ENCODE assay signal across 17 cellular contexts in genomic region chr17:47708864-47709541, GRCh38. TPM values are rescaled to one million over a fixed set of nuclear protein-coding genes. Genes with fewer than 3 reads are reported as not detected.
A peak's percentile ranks its signal among the peaks of the same experiment; 100 is the strongest.
DNase-seq lines count a peak whose midpoint lies in the region; ATAC-seq and TF ChIP-seq lines count a peak whose summit lies in the region.
"Had no signal": no experiment of that assay in that cellular context is flagged by ENCODE, and none has a peak within 500 bp of the region (broad histone marks: within the 10 kb centered on the region; RNA-seq: fewer than 3 reads in every experiment).

No MANE protein-coding gene starts in this region.

- H3K4me3 ChIP-seq in PC-3 (ENCODE audit: low read length) (no peak overlapping the region), testis (peak overlapping the region; percentile 26 to 41)

- POLR2A ChIA-PET in PC-3 (lab: Charles Lee; ENCODE audit: unreplicated experiment): no interaction called here

- TF ChIP-seq CTCF in PC-3 (conservative IDR thresholded peaks at IDR 0.05; ENCODE audit: low read depth, low read length) (no peak), testis (IDR thresholded peaks at IDR 0.05) (no peak), Calu3 (IDR thresholded peaks at IDR 0.05; ENCODE audit: unreplicated experiment) (no peak)

- no peaks in the 10 kb centered on the region for H3K9me2 ChIP-seq in PC-3 (replicated peaks; ENCODE audit: low read length)

- 56 to 90% methylated on average over 2 to 43 of the region's 89 CpGs for WGBS in testis, 2 donors

- no peaks in the 10 kb centered on the region for H3K36me3 Mint-ChIP-seq in Calu3 (ENCODE audit: insufficient read depth, unreplicated experiment)

- CTCF ChIA-PET in PC-3 (lab: Charles Lee) (interaction anchor here (0.5 kb wide), 1 partner anchor 11 kb away, joined by 3 read pairs; no protein-coding TSS in a partner anchor), Calu3 (lab: Charles Lee) (interaction anchor here (1.0 to 1.5 kb wide), 2 partner anchors 9 to 11 kb away, joined by 3 read pairs; no protein-coding TSS in a partner anchor)

- H3K36me3 ChIP-seq in PC-3 (ENCODE audit: low read depth, low read length): no peaks in the 10 kb centered on the region
- no peaks in the 10 kb centered on the region for H3K36me3 ChIP-seq in testis (ENCODE audit: low read depth, missing control alignments)

- H3K4me1 Mint-ChIP-seq in Calu3 (ENCODE audit: low read depth, unreplicated experiment): peaks cover 13% of the 10 kb centered on the region

- H3K4me1 ChIP-seq in PC-3 (ENCODE audit: insufficient read depth, low read length) (no peaks in the 10 kb centered on the region), testis (peaks cover 8% of the 10 kb centered on the region)

- H3K4me3 Mint-ChIP-seq in Calu3 (ENCODE audit: low read depth, unreplicated experiment): no peak overlapping the region
- H3K4me3 Mint-ChIP-seq: activated naive CD4-positive, alpha-beta T cell treated with anti-CD3 and anti-CD28 coated beads for 36 hours; memory B cell; stimulated activated naive CD8-positive, alpha-beta T cell treated with anti-CD3 and anti-CD28 coated beads, Interleukin-15, amount 100 ng/mL, for 72 hours had no signal

- no TSS peak for BruUV-seq in PC-3 (replicated peaks; lab: Mats Ljungman, UMichigan)
- BruUV-seq in Calu3 (replicated peaks; lab: Mats Ljungman, UMichigan): no TSS peak

- H3K27ac Mint-ChIP-seq in Calu3 (ENCODE audit: unreplicated experiment): no peak overlapping the region
- H3K27ac Mint-ChIP-seq: memory B cell; progenitor cell of endocrine pancreas; stimulated activated naive CD8-positive, alpha-beta T cell treated with anti-CD3 and anti-CD28 coated beads, Interleukin-15, amount 100 ng/mL, for 72 hours had no signal

- DNase-seq in PC-3 (peak; percentile 53), fibroblast of gingiva (ENCODE audit: low read depth) (peak; percentile 53), left colon (peak in 1 of 2 donors; percentile 41), testis (no peak), NCI-H446 treated with DMSO at 0.1 percent for 48 hours (lab: John Stamatoyannopoulos, UW) (no peak), HK-2 (ENCODE audit: unreplicated experiment) (no peak), Calu3 (no peak)
- DNase-seq: activated naive CD4-positive, alpha-beta T cell treated with anti-CD3 and anti-CD28 coated beads for 36 hours; foreskin melanocyte; NCI-H446; stimulated activated CD4-positive, alpha-beta T cell treated with anti-CD3 and anti-CD28 coated beads, Interleukin-4, amount 100 ng/mL, for 4 hours; stimulated activated naive CD8-positive, alpha-beta T cell treated with anti-CD3 and anti-CD28 coated beads, Interleukin-15, amount 100 ng/mL, for 72 hours; T1000 had no signal

- ATAC-seq in PC-3 (peak; percentile 72), left colon (peak; percentile 88), GM21825 (IDR thresholded peaks at IDR 0.05; ENCODE audit: unreplicated experiment) (no peak)
- ATAC-seq: stimulated activated naive CD8-positive, alpha-beta T cell treated with anti-CD3 and anti-CD28 coated beads, Interleukin-15, amount 100 ng/mL, for 72 hours had no signal

- H3K9me3 ChIP-seq in PC-3 (ENCODE audit: low read length) (no peaks in the 10 kb centered on the region), testis (no peaks in the 10 kb centered on the region)

- intact Hi-C loops in PC-3 (cut with micrococcal nuclease) (no loop called here), left colon (cut with DNase I, micrococcal nuclease) (no loop called here), testis (cut with DNase I; ENCODE audit: low total_unique reads) (no loop called here), Calu3 (cut with micrococcal nuclease; ENCODE audit: unreplicated experiment) (no loop called here)

- H3K9me3 Mint-ChIP-seq in Calu3 (ENCODE audit: low read depth, unreplicated experiment): no peaks in the 10 kb centered on the region
- H3K9me3 Mint-ChIP-seq: activated naive CD4-positive, alpha-beta T cell treated with anti-CD3 and anti-CD28 coated beads for 36 hours; memory B cell; stimulated activated naive CD8-positive, alpha-beta T cell treated with anti-CD3 and anti-CD28 coated beads, Interleukin-15, amount 100 ng/mL, for 72 hours had no signal

- H3F3A ChIP-seq in PC-3 (ENCODE audit: low read length, unreplicated experiment): no peaks in the 10 kb centered on the region

- H3K27me3 Mint-ChIP-seq in Calu3 (ENCODE audit: unreplicated experiment): peaks cover 86% of the 10 kb centered on the region
- H3K27me3 Mint-ChIP-seq: stimulated activated naive CD8-positive, alpha-beta T cell treated with anti-CD3 and anti-CD28 coated beads, Interleukin-15, amount 100 ng/mL, for 72 hours had no signal

- no peak overlapping the region for H2AFZ ChIP-seq in PC-3 (ENCODE audit: low read length)

- H3K79me2 ChIP-seq in PC-3 (ENCODE audit: low read length): no peaks in the 10 kb centered on the region

- TF ChIP-seq POLR2A in testis (IDR thresholded peaks at IDR 0.05): no peak

- H3K9ac ChIP-seq in PC-3 (ENCODE audit: low read length): no peak overlapping the region

- H3K4me2 ChIP-seq in PC-3 (ENCODE audit: low read length): peak overlapping the region; percentile 18; the same call in 1 of the 2 replicates

- H3K27ac ChIP-seq in PC-3 (ENCODE audit: low read length): no peak overlapping the region
- no peak overlapping the region for H3K27ac ChIP-seq in testis
- H3K27ac ChIP-seq: C4-2B had no signal

- no peaks in the 10 kb centered on the region for H4K20me1 ChIP-seq in PC-3 (ENCODE audit: low read length)

- peaks cover 10% of the 10 kb centered on the region; the same call in 1 of the 2 replicates for H3K27me3 ChIP-seq in PC-3 (ENCODE audit: low read length)
- H3K27me3 ChIP-seq in testis: no peaks in the 10 kb centered on the region

RNA-seq across cellular contexts. Expression of gene TBKBP1, which starts 15.0 kb away (rescaled TPM):
- 9.0 and 12.8 TPM in 2 replicates for total RNA-seq in PC-3 (2014; rRNA removed)
- 1 to 10 TPM; 1.5 to 3.8 TPM for total RNA-seq in left colon
- total RNA-seq in testis: 10 to 100 TPM; 23.3 TPM
- polyA plus RNA-seq in testis (ENCODE audit: insufficient read depth, low read depth, low replicate concordance): 21.9 TPM
- total RNA-seq in Calu3 (2022): 6.4 and 6.5 TPM in 2 replicates

RNA-seq across cellular contexts. Expression of gene TBX21, which starts 24.0 kb away (rescaled TPM):
- total RNA-seq in PC-3 (2014; rRNA removed) (not detected in 2 replicates), left colon (under 1 TPM; 0.34 to 0.56 TPM), testis (1 to 10 TPM; 1.8 to 2.2 TPM), Calu3 (2022) (not detected in 2 replicates)
- polyA plus RNA-seq in testis (ENCODE audit: insufficient read depth, low read depth, low replicate concordance): 1.1 TPM
- total RNA-seq: progenitor cell of endocrine pancreas had no signal

RNA-seq across cellular contexts. Expression of gene KPNB1, which starts 59.3 kb away (rescaled TPM):
- total RNA-seq in PC-3 (2014; rRNA removed) (390 and 437 TPM in 2 replicates), left colon (100 to 1,000 TPM; 176 to 228 TPM), testis (100 to 1,000 TPM; 262 to 299 TPM), Calu3 (2022) (511 and 538 TPM in 2 replicates)
- polyA plus RNA-seq in testis (ENCODE audit: insufficient read depth, low read depth, low replicate concordance): 391 TPM

Comparison
In these comparisons a context has a peak if more than half of its experiments do, and no peak if none do; other contexts are left out.
1. DNase-seq: peak in PC-3 (single experiment) and fibroblast of gingiva (single experiment); none in testis (single experiment), NCI-H446 treated with DMSO at 0.1 percent for 48 hours (single experiment), HK-2 (single experiment) and Calu3 (single experiment).